In genomic region chr4:3346146-3346545, GRCh38 we compare ENCODE assay signal across 8 cellular contexts. TPM values are rescaled to one million over a fixed set of nuclear protein-coding genes. Genes with fewer than 3 reads are reported as not detected.
DNase-seq lines count a peak whose midpoint lies in the region; ATAC-seq and TF ChIP-seq lines count a peak whose summit lies in the region.

No MANE protein-coding gene starts in this region.

- 33 to 53% methylated on average over 3 to 4 of the region's 4 CpGs for WGBS in gastroesophageal sphincter (ENCODE audit: low coverage in 1 of 2), 2 donors
- WGBS in ovary, 3 donors, result 46 to 49% (median 46%) methylated on average over 4 of the region's 4 CpGs

- POLR2A ChIA-PET in activated CD4-positive, alpha-beta T cell treated with anti-CD3 and anti-CD28 coated beads for 36 hours (lab: Charles Lee), result no interaction called here
- POLR2A ChIA-PET in activated CD4-positive, alpha-beta T cell treated with anti-CD3 and anti-CD28 coated beads, Interleukin-2, amount 10 ng/mL, durations not matched to agents 7 days and 5 days (lab: Charles Lee), result interaction anchor here (0.6 kb wide), 1 partner anchor 17 kb away, joined by 3 read pairs; no protein-coding TSS in a partner anchor

- H3K9me3 Mint-ChIP-seq in activated CD4-positive, alpha-beta T cell treated with anti-CD3 and anti-CD28 coated beads for 36 hours (ENCODE audit: low read depth), result no peaks in the 10 kb centered on the region
- no peaks in the 10 kb centered on the region for H3K9me3 Mint-ChIP-seq in activated CD4-positive, alpha-beta T cell treated with anti-CD3 and anti-CD28 coated beads, Interleukin-2, amount 10 ng/mL, durations not matched to agents 7 days and 5 days

- intact Hi-C loops in activated CD4-positive, alpha-beta T cell treated with anti-CD3 and anti-CD28 coated beads for 36 hours (cut with DNase I, micrococcal nuclease), result loop anchor here (1.0 to 5.0 kb wide), 4 partner anchors 97 to 535 kb away; no protein-coding TSS in a partner anchor
- intact Hi-C loops in ovary (cut with DNase I), result loop anchor here in 1 of 4 donors (10.0 kb wide), 1 partner anchor 99 kb away; the partner anchor contains the start of gene HGFAC

- TF ChIP-seq EP300 in gastroesophageal sphincter (IDR thresholded peaks at IDR 0.05) (no peak), ovary (IDR thresholded peaks at IDR 0.05) (no peak)

- peaks cover 0 to 24% (median 7%) of the 10 kb centered on the region in 3 donors for H3K4me1 ChIP-seq in gastroesophageal sphincter
- peaks cover 7% of the 10 kb centered on the region for H3K4me1 ChIP-seq in ovary (ENCODE audit: insufficient read depth)

- H3K9me3 ChIP-seq in gastroesophageal sphincter (no peaks in the 10 kb centered on the region), ovary (no peaks in the 10 kb centered on the region)

- H3K27me3 ChIP-seq in H7 (ENCODE audit: control insufficient read depth, insufficient read depth, low read length) (no peaks in the 10 kb centered on the region), gastroesophageal sphincter (no peaks in the 10 kb centered on the region), ovary (no peaks in the 10 kb centered on the region)

- H3K27ac Mint-ChIP-seq in activated CD4-positive, alpha-beta T cell treated with anti-CD3 and anti-CD28 coated beads for 36 hours, result no peak overlapping the region
- no peak overlapping the region for H3K27ac Mint-ChIP-seq in activated CD4-positive, alpha-beta T cell treated with anti-CD3 and anti-CD28 coated beads, Interleukin-2, amount 10 ng/mL, durations not matched to agents 7 days and 5 days

- peak; percentile 92 for ATAC-seq in activated CD4-positive, alpha-beta T cell treated with anti-CD3 and anti-CD28 coated beads for 36 hours
- ATAC-seq in gastroesophageal sphincter (peak; percentile 89), HG03196 (IDR thresholded peaks at IDR 0.05; ENCODE audit: unreplicated experiment) (no peak)

- CTCF ChIA-PET in activated CD4-positive, alpha-beta T cell treated with anti-CD3 and anti-CD28 coated beads for 36 hours (lab: Charles Lee), result interaction anchor here (0.5 to 5.0 kb wide), 17 partner anchors 8 to 308 kb away, joined by 3 to 24 read pairs (median 4); partner anchors contain the start of gene HGFAC
- CTCF ChIA-PET in activated CD4-positive, alpha-beta T cell treated with anti-CD3 and anti-CD28 coated beads, Interleukin-2, amount 10 ng/mL, durations not matched to agents 7 days and 5 days (lab: Charles Lee), result interaction anchor here (0.8 to 1.7 kb wide), 7 partner anchors 9 to 135 kb away, joined by 3 to 10 read pairs (median 4); partner anchors contain the start of gene HGFAC

- no peaks in the 10 kb centered on the region for H3K36me3 Mint-ChIP-seq in activated CD4-positive, alpha-beta T cell treated with anti-CD3 and anti-CD28 coated beads for 36 hours (ENCODE audit: low read depth)
- H3K36me3 Mint-ChIP-seq in activated CD4-positive, alpha-beta T cell treated with anti-CD3 and anti-CD28 coated beads, Interleukin-2, amount 10 ng/mL, durations not matched to agents 7 days and 5 days (ENCODE audit: low read depth), result no peaks in the 10 kb centered on the region

- no peak overlapping the region for H3K27ac ChIP-seq in gastroesophageal sphincter
- H3K27ac ChIP-seq in ovary, result no peak overlapping the region

- no peaks in the 10 kb centered on the region for H3K27me3 Mint-ChIP-seq in activated CD4-positive, alpha-beta T cell treated with anti-CD3 and anti-CD28 coated beads for 36 hours
- H3K27me3 Mint-ChIP-seq in activated CD4-positive, alpha-beta T cell treated with anti-CD3 and anti-CD28 coated beads, Interleukin-2, amount 10 ng/mL, durations not matched to agents 7 days and 5 days, result no peaks in the 10 kb centered on the region

- DNase-seq in activated CD4-positive, alpha-beta T cell treated with anti-CD3 and anti-CD28 coated beads for 36 hours, result peak; percentile 50
- no peak for DNase-seq in activated CD4-positive, alpha-beta T cell treated with anti-CD3 and anti-CD28 coated beads for 1 hour
- DNase-seq in H7 (peak; percentile 84), NCI-H2081 treated with DMSO at 0.1 percent for 48 hours (lab: John Stamatoyannopoulos, UW) (peak; percentile 43), ovary (peak in 2 of 5 donors; percentile 55 to 76)
- peak; percentile 66 for DNase-seq in activated CD4-positive, alpha-beta T cell treated with anti-CD3 and anti-CD28 coated beads, Interleukin-2, amount 10 ng/mL, durations not matched to agents 7 days and 5 days

- H3K4me3 ChIP-seq in H7 (ENCODE audit: insufficient read depth, low read depth, low read length), result no peak overlapping the region
- no peak overlapping the region for H3K4me3 ChIP-seq in gastroesophageal sphincter
- H3K4me3 ChIP-seq in ovary, result no peak overlapping the region

- peaks cover 17% of the 10 kb centered on the region for H3K4me1 Mint-ChIP-seq in activated CD4-positive, alpha-beta T cell treated with anti-CD3 and anti-CD28 coated beads for 36 hours
- peaks cover 22% of the 10 kb centered on the region for H3K4me1 Mint-ChIP-seq in activated CD4-positive, alpha-beta T cell treated with anti-CD3 and anti-CD28 coated beads, Interleukin-2, amount 10 ng/mL, durations not matched to agents 7 days and 5 days

- H3K4me3 Mint-ChIP-seq in activated CD4-positive, alpha-beta T cell treated with anti-CD3 and anti-CD28 coated beads for 36 hours, result no peak overlapping the region
- H3K4me3 Mint-ChIP-seq in activated CD4-positive, alpha-beta T cell treated with anti-CD3 and anti-CD28 coated beads, Interleukin-2, amount 10 ng/mL, durations not matched to agents 7 days and 5 days, result no peak overlapping the region

- no peaks in the 10 kb centered on the region for H3K36me3 ChIP-seq in H7 (replicated peaks; ENCODE audit: control insufficient read depth, insufficient read depth, low read length)
- H3K36me3 ChIP-seq in gastroesophageal sphincter, result peaks cover 0 to 21% of the 10 kb centered on the region in 2 donors
- no peaks in the 10 kb centered on the region for H3K36me3 ChIP-seq in ovary

- TF ChIP-seq CTCF in gastroesophageal sphincter (IDR thresholded peaks at IDR 0.05) (peak; percentile 81 to 95 (median 92)), ovary (IDR thresholded peaks at IDR 0.05) (peak; percentile 80 to 89 (median 86))

- TF ChIP-seq POLR2A in gastroesophageal sphincter (IDR thresholded peaks at IDR 0.05), result no peak
- TF ChIP-seq POLR2A in ovary (IDR thresholded peaks at IDR 0.05), result no peak

RNA-seq across cellular contexts. Expression of gene RGS12, which starts 53.3 kb away (rescaled TPM):
- total RNA-seq in activated CD4-positive, alpha-beta T cell treated with anti-CD3 and anti-CD28 coated beads for 36 hours, result 1 to 10 TPM; 8.0 to 9.4 TPM
- 18.7 and 19.7 TPM in 2 replicates for total RNA-seq in H7 (2014; rRNA removed; shearing (Covaris generic))
- 10 to 100 TPM in 1 of 2 experiments, 1 to 10 TPM in 1; 9.7 to 10.9 TPM for total RNA-seq in activated CD4-positive, alpha-beta T cell treated with anti-CD3 and anti-CD28 coated beads, Interleukin-2, amount 10 ng/mL, durations not matched to agents 7 days and 5 days
- total RNA-seq in gastroesophageal sphincter (10 to 100 TPM; 24.1 to 32.7 (median 29.1) TPM), ovary (10 to 100 TPM; 15.3 to 50.7 (median 42.1) TPM)
- polyA plus RNA-seq in ovary, result 10 to 100 TPM; 11.4 to 29.0 TPM
